9 cellular contexts compared by ENCODE assay signal in the genomic region with DNA sequence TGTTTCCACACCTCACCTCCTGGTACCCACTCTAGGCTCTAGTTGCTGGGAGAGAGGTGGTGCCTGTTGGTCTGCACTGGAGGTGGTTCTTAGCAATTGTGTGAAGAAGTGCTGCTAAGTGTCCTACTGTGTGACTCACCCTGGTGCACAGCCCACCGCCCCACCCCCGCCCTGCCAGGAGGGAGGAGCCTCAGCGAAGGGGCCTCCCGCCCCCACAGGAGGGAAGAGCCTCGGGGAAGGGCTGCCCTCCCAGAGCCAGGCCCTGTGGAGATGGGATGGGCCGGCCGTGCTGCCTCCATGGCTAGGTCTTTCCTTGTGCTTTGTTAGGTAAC.
DNase-seq lines count a peak whose midpoint lies in the region; ATAC-seq and TF ChIP-seq lines count a peak whose summit lies in the region.
"Had no signal": no experiment of that assay in that cellular context is flagged by ENCODE, and none has a peak within 500 bp of the region (broad histone marks: within the 10 kb centered on the region; RNA-seq: fewer than 3 reads in every experiment).

No MANE protein-coding gene starts in this region.

- peaks cover 58% of the 10 kb centered on the region for H3K79me2 ChIP-seq in osteoblast (ENCODE audit: insufficient read depth, low read length)

- H3K27ac Mint-ChIP-seq in Caco-2 (ENCODE audit: unreplicated experiment) = peak overlapping the region; percentile 35
- H3K27ac Mint-ChIP-seq in endodermal cell = peak overlapping the region; percentile 93

- H3K9ac ChIP-seq in endodermal cell (ENCODE audit: extremely low read depth, low read length, poor library complexity, severe bottlenecking) = no peak overlapping the region

- no peak overlapping the region for H3K4me3 Mint-ChIP-seq in Caco-2 (ENCODE audit: unreplicated experiment)
- no peak overlapping the region for H3K4me3 Mint-ChIP-seq in endodermal cell

- no peak for TF ChIP-seq CTCF in Caco-2 (IDR thresholded peaks at IDR 0.05; ENCODE audit: insufficient read depth in 1 of 2, low read depth in 1 of 2, low read length in 1 of 2, severe bottlenecking in 1 of 2, unreplicated experiment in 1 of 2)
- TF ChIP-seq CTCF in endodermal cell (conservative IDR thresholded peaks at IDR 0.05) = no peak
- TF ChIP-seq CTCF in osteoblast (IDR thresholded peaks at IDR 0.05; ENCODE audit: extremely low read depth, low read depth, low read length) = no peak
- no peak for TF ChIP-seq CTCF in right lobe of liver (IDR thresholded peaks at IDR 0.05)

- no peak overlapping the region for H3K27ac ChIP-seq in endodermal cell (ENCODE audit: low read depth, low read length)
- H3K27ac ChIP-seq in osteoblast (ENCODE audit: low read depth, low read length) = no peak overlapping the region
- no peak overlapping the region for H3K27ac ChIP-seq in right lobe of liver
- H3K27ac ChIP-seq: PC-9 had no signal

- no peaks in the 10 kb centered on the region for H3K4me1 ChIP-seq in Caco-2
- peaks cover 3% of the 10 kb centered on the region for H3K4me1 ChIP-seq in endodermal cell (ENCODE audit: control insufficient read depth, insufficient read depth, low read length)
- H3K4me1 ChIP-seq in osteoblast (ENCODE audit: insufficient read depth, low read length) = no peaks in the 10 kb centered on the region
- peaks cover 0 to 1% (median 0%) of the 10 kb centered on the region in 4 donors for H3K4me1 ChIP-seq in right lobe of liver

- ATAC-seq in HG03025 (IDR thresholded peaks at IDR 0.05; ENCODE audit: low FRiP score, unreplicated experiment) (no peak), GM18861 (IDR thresholded peaks at IDR 0.05; ENCODE audit: unreplicated experiment) (no peak), GM18868 (IDR thresholded peaks at IDR 0.05; ENCODE audit: unreplicated experiment) (no peak), right lobe of liver (no peak)

- DNase-seq in Caco-2 = no peak
- DNase-seq in activated CD4-positive, alpha-beta T cell treated with anti-CD3 and anti-CD28 coated beads, Interleukin-2, amount 50 U/mL, for 4 hours = peak; percentile 13 to 15
- peak; percentile 91 for DNase-seq in endodermal cell
- DNase-seq in osteoblast (ENCODE audit: insufficient read length, low spot score, missing footprints) = peak; percentile 53
- DNase-seq in right lobe of liver = no peak
- DNase-seq: PC-9 had no signal

- no peaks in the 10 kb centered on the region for H3K27me3 Mint-ChIP-seq in Caco-2 (ENCODE audit: insufficient read depth, unreplicated experiment)
- no peaks in the 10 kb centered on the region for H3K27me3 Mint-ChIP-seq in endodermal cell (ENCODE audit: insufficient read depth)

- peaks cover 4% of the 10 kb centered on the region for H3K36me3 ChIP-seq in Caco-2 (ENCODE audit: control insufficient read depth, insufficient read depth, low read length)
- peaks cover 41% of the 10 kb centered on the region for H3K36me3 ChIP-seq in endodermal cell (ENCODE audit: control insufficient read depth, insufficient read depth, low read length)
- H3K36me3 ChIP-seq in osteoblast (ENCODE audit: insufficient read depth, low read length) = peaks cover 10% of the 10 kb centered on the region
- peaks cover 0 to 16% (median 2%) of the 10 kb centered on the region in 4 donors for H3K36me3 ChIP-seq in right lobe of liver

- H4K20me1 ChIP-seq in osteoblast (ENCODE audit: insufficient read depth, low read length) = peaks cover 40% of the 10 kb centered on the region

- intact Hi-C loops in Caco-2 (cut with micrococcal nuclease; ENCODE audit: unreplicated experiment) (no loop called here), right lobe of liver (cut with DNase I) (no loop called here)

- H2AFZ ChIP-seq in osteoblast (ENCODE audit: low read length) = no peak overlapping the region
- H2AFZ ChIP-seq: PC-9 had no signal

- H3K4me2 ChIP-seq in osteoblast (ENCODE audit: insufficient read depth, low read length) = no peak overlapping the region
- H3K4me2 ChIP-seq: PC-9 had no signal

- 48% methylated on average over 7 of the region's 7 CpGs; no CpG with 5 or more reads in 1 of the 2 experiments for WGBS in endodermal cell (ENCODE audit: insufficient coverage in 1 of 2, insufficient read length in 1 of 2), 2 experiments
- no CpG with 5 or more reads among the region's 7 CpGs for WGBS in right lobe of liver (ENCODE audit: insufficient coverage, low coverage, low lambda C conversion rate, missing lambda C conversion rate)

- peaks cover 18% of the 10 kb centered on the region for H3K9me3 Mint-ChIP-seq in Caco-2 (ENCODE audit: unreplicated experiment)
- H3K9me3 Mint-ChIP-seq in endodermal cell = peaks cover 24% of the 10 kb centered on the region

- POLR2A ChIA-PET in Caco-2 (lab: Charles Lee) = no interaction called here

- H3K9me3 ChIP-seq in Caco-2 (no peaks in the 10 kb centered on the region), endodermal cell (ENCODE audit: control insufficient read depth, low read length) (peaks cover 5% of the 10 kb centered on the region), osteoblast (ENCODE audit: low read depth, low read length) (no peaks in the 10 kb centered on the region), right lobe of liver (no peaks in the 10 kb centered on the region)

- H3K4me1 Mint-ChIP-seq in Caco-2 (ENCODE audit: low read depth, unreplicated experiment) (no peaks in the 10 kb centered on the region), endodermal cell (peaks cover 14% of the 10 kb centered on the region)

- CTCF ChIA-PET in Caco-2 (lab: Charles Lee) = no interaction called here

- H3K27me3 ChIP-seq in Caco-2 (replicated peaks; ENCODE audit: control insufficient read depth, insufficient read depth, low read length) (no peaks in the 10 kb centered on the region), endodermal cell (ENCODE audit: control insufficient read depth, insufficient read depth, low read length, poor library complexity, severe bottlenecking) (no peaks in the 10 kb centered on the region), osteoblast (ENCODE audit: insufficient read depth, low read length) (no peaks in the 10 kb centered on the region), right lobe of liver (no peaks in the 10 kb centered on the region)

- H3K4me3 ChIP-seq in Caco-2 (ENCODE audit: low read depth, low read length) (no peak overlapping the region), endodermal cell (ENCODE audit: low read length) (no peak overlapping the region), osteoblast (ENCODE audit: insufficient read depth, low read length) (no peak overlapping the region), right lobe of liver (no peak overlapping the region)
- H3K4me3 ChIP-seq: PC-9 had no signal

- BruUV-seq in Caco-2 (replicated peaks; lab: Mats Ljungman, UMichigan) = no TSS peak

- TF ChIP-seq POLR2A in right lobe of liver (IDR thresholded peaks at IDR 0.05) = no peak

- H3K36me3 Mint-ChIP-seq in Caco-2 (ENCODE audit: insufficient read depth, unreplicated experiment) (peaks cover 73% of the 10 kb centered on the region), endodermal cell (ENCODE audit: low read depth) (peaks cover 72% of the 10 kb centered on the region)

Comparison
In these comparisons a context has a peak if more than half of its experiments do, and no peak if none do; other contexts are left out.
1. DNase-seq: peak in activated CD4-positive, alpha-beta T cell treated with anti-CD3 and anti-CD28 coated beads, Interleukin-2, amount 50 U/mL, for 4 hours (2 of 2), endodermal cell (single experiment) and osteoblast (single experiment); none in Caco-2 (0 of 2) and right lobe of liver (0 of 3).